Comparison of ENCODE assay signal across 8 cellular contexts in genomic region chr2:112055833-112056625, GRCh38. TPM values are rescaled to one million over a fixed set of nuclear protein-coding genes. Genes with fewer than 3 reads are reported as not detected.
DNase-seq lines count a peak whose midpoint lies in the region; TF ChIP-seq lines count a peak whose summit lies in the region.

No MANE protein-coding gene starts in this region.

- H4K8ac ChIP-seq in H9 (replicated peaks; ENCODE audit: insufficient read length, low read depth, low read length) = no peak overlapping the region

- WGBS in H9 (ENCODE audit: extremely low coverage, insufficient read length, low lambda C conversion rate) = no CpG with 5 or more reads among the region's 30 CpGs

- in situ Hi-C loops in Caki2 (cut with HindIII; ENCODE audit: low pct_unique_long_range_greater_than_20kb, low sequenced_read_pairs) (no loop called here), GM13976 (cut with MboI; ENCODE audit: low sequenced_read_pairs, unreplicated experiment) (loop anchor here (25.0 kb wide), 1 partner anchor 656 kb away; the partner anchor contains the start of gene NT5DC4)

- H3K27me3 Mint-ChIP-seq in H9 (ENCODE audit: low read depth) = peaks cover 9% of the 10 kb centered on the region

- H3K9me3 ChIP-seq in H9 (ENCODE audit: control insufficient read depth, low read depth, low read length) = no peaks in the 10 kb centered on the region

- no peak overlapping the region for H2BK12ac ChIP-seq in H9 (ENCODE audit: insufficient read length, low read depth, low read length)

- H4K91ac ChIP-seq in H9 (ENCODE audit: insufficient read length, low read depth, low read length) = no peak overlapping the region

- peak overlapping the region; percentile 35 for H3K9ac ChIP-seq in H9 (ENCODE audit: extremely low read depth, insufficient read length, low read length)

- no peak overlapping the region for H3K56ac ChIP-seq in H9 (ENCODE audit: insufficient read length, low read depth, low read length)

- no peaks in the 10 kb centered on the region for H3K4me1 ChIP-seq in H9 (ENCODE audit: insufficient read depth, low read length)

- H2BK120ac ChIP-seq in H9 (ENCODE audit: low read depth, low read length, poor library complexity, severe bottlenecking) = no peak overlapping the region

- peaks cover 6% of the 10 kb centered on the region for H3K23me2 ChIP-seq in H9 (ENCODE audit: insufficient read length, low read depth, low read length, poor library complexity, severe bottlenecking)

- peak; percentile 89 for DNase-seq in Caki2 (ENCODE audit: low read depth)
- no peak for DNase-seq in H9
- DNase-seq in NCI-H460 (ENCODE audit: extremely low read depth, low read depth) = peak; percentile 28
- DNase-seq in activated T-cell treated with anti-CD3 and anti-CD28 coated beads for 24 hours (ENCODE audit: low read depth) = peak; percentile 16
- no peak for DNase-seq in epithelial cell of prostate (ENCODE audit: low read depth, low spot score)
- peak; percentile 23 for DNase-seq in midbrain (lab: John Stamatoyannopoulos, UW)
- DNase-seq in stromal cell of bone marrow (ENCODE audit: low read depth) = peak; percentile 89
- DNase-seq in GM13976 (ENCODE audit: low spot score) = no peak

- no peak overlapping the region for H2AK5ac ChIP-seq in H9 (ENCODE audit: insufficient read length, low read length)

- no peak overlapping the region for H2BK15ac ChIP-seq in H9 (ENCODE audit: low read depth, low read length)

- no peak overlapping the region; a peak in 1 of 7 replicates for H3K27ac Mint-ChIP-seq in H9

- no peaks in the 10 kb centered on the region for H3K9me3 Mint-ChIP-seq in H9

- H3K79me1 ChIP-seq in H9 (ENCODE audit: insufficient read depth, low read depth, low read length, poor library complexity, severe bottlenecking) = no peaks in the 10 kb centered on the region

- H3K18ac ChIP-seq in H9 (ENCODE audit: insufficient read length, low read depth, low read length) = no peak overlapping the region

- no peak overlapping the region for H2BK5ac ChIP-seq in H9 (ENCODE audit: insufficient read length, low read length)

- H3K79me2 ChIP-seq in H9 (ENCODE audit: insufficient read depth, low read length) = no peaks in the 10 kb centered on the region

- H2BK20ac ChIP-seq in H9 (ENCODE audit: low read depth, low read length, poor library complexity, severe bottlenecking) = no peak overlapping the region

- no peak overlapping the region for H2AFZ ChIP-seq in H9 (ENCODE audit: low read length)

- H3K27ac ChIP-seq in H9 (ENCODE audit: insufficient read length, low read depth, low read length) (no peak overlapping the region), epithelial cell of prostate (peak overlapping the region; percentile 96)

- TF ChIP-seq CTCF in H9 (conservative IDR thresholded peaks at IDR 0.05) = no peak
- TF ChIP-seq CTCF in GM13976 (IDR thresholded peaks at IDR 0.05; ENCODE audit: borderline replicate concordance, control extremely low read depth, extremely low read depth, insufficient read depth, missing control alignments) = no peak

- H3K23ac ChIP-seq in H9 (ENCODE audit: insufficient read length, low read depth, low read length) = no peak overlapping the region

- H4K20me1 ChIP-seq in H9 (ENCODE audit: control insufficient read depth, insufficient read depth, insufficient read length) = no peaks in the 10 kb centered on the region

- peak overlapping the region; percentile 90 to 92 for H3K4me3 Mint-ChIP-seq in H9

- H3T11ph ChIP-seq in H9 (ENCODE audit: low read length) = no peak overlapping the region

- peaks cover 0 to 4% (median 4%) of the 10 kb centered on the region in 3 experiments; a peak in 1 of 7 replicates for H3K36me3 Mint-ChIP-seq in H9 (ENCODE audit: insufficient read depth in 1 of 3, low read depth in 3 of 3)

- peak overlapping the region; percentile 70 for H3K4me2 ChIP-seq in H9 (ENCODE audit: insufficient read depth, insufficient read length, low read length)

- H3K27me3 ChIP-seq in H9 (ENCODE audit: insufficient read depth, low read length) = no peaks in the 10 kb centered on the region

- H4K5ac ChIP-seq in H9 (ENCODE audit: insufficient read length, low read depth, low read length) = no peak overlapping the region

- no peak overlapping the region for H3K4ac ChIP-seq in H9 (ENCODE audit: low read depth, low read length)

- H3K14ac ChIP-seq in H9 (ENCODE audit: insufficient read depth, low read length) = 0 out of 2 replicates have a peak overlapping the region, but pooled peaks have one; percentile 25

- H3K4me1 Mint-ChIP-seq in H9 = peaks cover 13 to 23% of the 10 kb centered on the region in 2 experiments

RNA-seq across cellular contexts. Expression of gene TMEM87B, which starts 1.0 kb away (rescaled TPM):
- total RNA-seq in Caki2 (2014; rRNA removed; shearing (Covaris generic); ENCODE audit: low replicate concordance) = 18.1 and 20.7 TPM in 2 replicates
- total RNA-seq in H9 (2021) = 10.0 and 10.5 TPM in 2 replicates
- 16.1 and 17.6 TPM in 2 replicates for total RNA-seq in NCI-H460 (2014; rRNA removed; shearing (Covaris generic))
- 17.0 and 28.5 TPM in 2 replicates for polyA plus RNA-seq in NCI-H460 (2014; cell fraction: nucleus; rRNA removed)

Comparison
In these comparisons a context has a peak if more than half of its experiments do, and no peak if none do; other contexts are left out.
1. DNase-seq: peak in Caki2 (single experiment), NCI-H460 (single experiment), activated T-cell treated with anti-CD3 and anti-CD28 coated beads for 24 hours (single experiment), midbrain (single experiment) and stromal cell of bone marrow (single experiment); none in H9 (single experiment), epithelial cell of prostate (single experiment) and GM13976 (single experiment).